Comparison of ENCODE assay signal across 1 cellular context in the genomic region with DNA sequence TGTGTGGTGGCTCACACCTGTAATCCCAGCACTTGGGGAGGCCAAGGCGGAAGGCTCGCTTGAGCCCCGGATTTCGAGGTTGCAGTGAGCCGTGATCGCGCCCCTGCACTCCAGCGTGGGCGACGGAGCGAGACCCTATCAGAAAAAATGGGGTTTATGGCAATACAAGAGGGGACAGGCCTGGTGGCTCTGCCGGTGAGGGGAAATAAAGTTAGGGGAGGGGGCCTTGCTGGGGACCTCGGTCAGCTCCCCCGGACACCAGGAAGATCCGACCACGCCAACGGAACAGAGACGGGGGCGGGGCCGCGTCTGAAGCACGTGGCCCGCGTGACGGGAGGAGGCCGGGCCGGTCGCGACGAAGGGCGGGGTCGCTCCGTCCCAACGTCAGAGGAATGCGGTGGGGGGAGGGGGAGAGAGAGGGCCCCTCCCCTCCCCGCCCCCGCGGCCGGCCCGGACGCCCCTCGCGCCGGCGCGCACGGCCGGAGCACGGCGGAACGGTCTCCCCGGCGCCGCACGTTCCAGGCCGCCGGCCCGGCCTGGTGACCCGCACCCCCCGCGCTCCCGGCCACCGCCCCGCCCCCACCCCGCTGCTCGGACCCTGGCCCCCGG.
TF ChIP-seq lines count a peak whose summit lies in the region.

No MANE protein-coding gene starts in this region.

TF ChIP-seq in K562, 482 proteins besides CTCF, POLR2A, EP300 and RAD21 (continued from another document and continues in another):
- TF ChIP-seq, protein P1, sequence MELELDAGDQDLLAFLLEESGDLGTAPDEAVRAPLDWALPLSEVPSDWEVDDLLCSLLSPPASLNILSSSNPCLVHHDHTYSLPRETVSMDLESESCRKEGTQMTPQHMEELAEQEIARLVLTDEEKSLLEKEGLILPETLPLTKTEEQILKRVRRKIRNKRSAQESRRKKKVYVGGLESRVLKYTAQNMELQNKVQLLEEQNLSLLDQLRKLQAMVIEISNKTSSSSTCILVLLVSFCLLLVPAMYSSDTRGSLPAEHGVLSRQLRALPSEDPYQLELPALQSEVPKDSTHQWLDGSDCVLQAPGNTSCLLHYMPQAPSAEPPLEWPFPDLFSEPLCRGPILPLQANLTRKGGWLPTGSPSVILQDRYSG (tag; conservative IDR thresholded peaks at IDR 0.05; ENCODE audit: low read depth): no peak
- TF ChIP-seq, protein P2, sequence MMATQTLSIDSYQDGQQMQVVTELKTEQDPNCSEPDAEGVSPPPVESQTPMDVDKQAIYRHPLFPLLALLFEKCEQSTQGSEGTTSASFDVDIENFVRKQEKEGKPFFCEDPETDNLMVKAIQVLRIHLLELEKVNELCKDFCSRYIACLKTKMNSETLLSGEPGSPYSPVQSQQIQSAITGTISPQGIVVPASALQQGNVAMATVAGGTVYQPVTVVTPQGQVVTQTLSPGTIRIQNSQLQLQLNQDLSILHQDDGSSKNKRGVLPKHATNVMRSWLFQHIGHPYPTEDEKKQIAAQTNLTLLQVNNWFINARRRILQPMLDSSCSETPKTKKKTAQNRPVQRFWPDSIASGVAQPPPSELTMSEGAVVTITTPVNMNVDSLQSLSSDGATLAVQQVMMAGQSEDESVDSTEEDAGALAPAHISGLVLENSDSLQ (IDR thresholded peaks at IDR 0.05): peak; percentile 40; the same call in 1 of the 2 replicates
- TF ChIP-seq HCFC1 (IDR thresholded peaks at IDR 0.05; ENCODE audit: low read depth, low read length) (peak; percentile 60), ZNF124 (CRISPR knock-in tag; IDR thresholded peaks at IDR 0.05) (no peak), ZNF12 (CRISPR knock-in tag; IDR thresholded peaks at IDR 0.05) (no peak), ZZZ3 (IDR thresholded peaks at IDR 0.05) (no peak), TEAD2 (tag; IDR thresholded peaks at IDR 0.05) (peak; percentile 59; the same call in 1 of the 2 replicates), MBD2 (IDR thresholded peaks at IDR 0.05; ENCODE audit: borderline replicate concordance, low read depth) (peak; percentile 27; the same call in 1 of the 2 replicates), ZNF263 (CRISPR knock-in tag; IDR thresholded peaks at IDR 0.05; ENCODE audit: borderline replicate concordance) (peak; percentile 31; the same call in 1 of the 2 replicates), ETV1 (tag; conservative IDR thresholded peaks at IDR 0.05; ENCODE audit: low read depth) (peak; percentile 58), NONO (IDR thresholded peaks at IDR 0.05; ENCODE audit: low read depth in 2 of 2, low read length in 1 of 2) (0 out of 4 replicates have a peak, but pooled peaks of 1 of the 2 experiments have one; percentile 27), PPARD (CRISPR knock-in tag; IDR thresholded peaks at IDR 0.05) (no peak), PML (IDR thresholded peaks at IDR 0.05; ENCODE audit: low read length) (no peak), GTF2A2 (tag; IDR thresholded peaks at IDR 0.05) (no peak), RHOXF2B (CRISPR knock-in tag; conservative IDR thresholded peaks at IDR 0.05) (no peak), ZNF121 (CRISPR knock-in tag; conservative IDR thresholded peaks at IDR 0.05) (no peak), KDM1A (IDR thresholded peaks at IDR 0.05) (peak in 1 of 2 experiments; percentile 50; a peak in 1 of 4 replicates), ADNP (tag; IDR thresholded peaks at IDR 0.05) (no peak), SMC3 (conservative IDR thresholded peaks at IDR 0.05; ENCODE audit: insufficient read depth, low read depth, low read length) (no peak), ARHGAP35 (IDR thresholded peaks at IDR 0.05; ENCODE audit: partially characterized antibody) (no peak), HDGF (IDR thresholded peaks at IDR 0.05) (no peak), TCF7L2 (IDR thresholded peaks at IDR 0.05; ENCODE audit: low read depth, low read length) (no peak), CBFB (CRISPR knock-in tag; IDR thresholded peaks at IDR 0.05) (no peak), ZBED1 (IDR thresholded peaks at IDR 0.05) (no peak), MTA1 (IDR thresholded peaks at IDR 0.05; ENCODE audit: borderline replicate concordance) (peak; percentile 46; the same call in 1 of the 2 replicates), CXXC5 (CRISPR knock-in tag; IDR thresholded peaks at IDR 0.05) (peak; percentile 94), ZKSCAN1 (IDR thresholded peaks at IDR 0.05; ENCODE audit: low read depth, low read length) (no peak; the same call in 1 of the 2 replicates), ZNF134 (CRISPR knock-in tag; conservative IDR thresholded peaks at IDR 0.05) (no peak), NCOA2 (IDR thresholded peaks at IDR 0.05; ENCODE audit: partially characterized antibody in 2 of 2) (no peak), ILF3 (IDR thresholded peaks at IDR 0.05; ENCODE audit: borderline replicate concordance) (no peak), ZEB2 (IDR thresholded peaks at IDR 0.05) (no peak), ESRRB (CRISPR knock-in tag; IDR thresholded peaks at IDR 0.05; ENCODE audit: borderline replicate concordance) (no peak), ZNF146 (CRISPR knock-in tag; IDR thresholded peaks at IDR 0.05; ENCODE audit: unreplicated experiment) (no peak), SAP30 (IDR thresholded peaks at IDR 0.05; ENCODE audit: borderline replicate concordance, insufficient read depth, low read depth, low read length, poor library complexity, severe bottlenecking) (peak; percentile 87), MCM7 (IDR thresholded peaks at IDR 0.05) (no peak), ZNF354B (CRISPR knock-in tag; IDR thresholded peaks at IDR 0.05) (no peak)
- TF ChIP-seq, protein P3, sequence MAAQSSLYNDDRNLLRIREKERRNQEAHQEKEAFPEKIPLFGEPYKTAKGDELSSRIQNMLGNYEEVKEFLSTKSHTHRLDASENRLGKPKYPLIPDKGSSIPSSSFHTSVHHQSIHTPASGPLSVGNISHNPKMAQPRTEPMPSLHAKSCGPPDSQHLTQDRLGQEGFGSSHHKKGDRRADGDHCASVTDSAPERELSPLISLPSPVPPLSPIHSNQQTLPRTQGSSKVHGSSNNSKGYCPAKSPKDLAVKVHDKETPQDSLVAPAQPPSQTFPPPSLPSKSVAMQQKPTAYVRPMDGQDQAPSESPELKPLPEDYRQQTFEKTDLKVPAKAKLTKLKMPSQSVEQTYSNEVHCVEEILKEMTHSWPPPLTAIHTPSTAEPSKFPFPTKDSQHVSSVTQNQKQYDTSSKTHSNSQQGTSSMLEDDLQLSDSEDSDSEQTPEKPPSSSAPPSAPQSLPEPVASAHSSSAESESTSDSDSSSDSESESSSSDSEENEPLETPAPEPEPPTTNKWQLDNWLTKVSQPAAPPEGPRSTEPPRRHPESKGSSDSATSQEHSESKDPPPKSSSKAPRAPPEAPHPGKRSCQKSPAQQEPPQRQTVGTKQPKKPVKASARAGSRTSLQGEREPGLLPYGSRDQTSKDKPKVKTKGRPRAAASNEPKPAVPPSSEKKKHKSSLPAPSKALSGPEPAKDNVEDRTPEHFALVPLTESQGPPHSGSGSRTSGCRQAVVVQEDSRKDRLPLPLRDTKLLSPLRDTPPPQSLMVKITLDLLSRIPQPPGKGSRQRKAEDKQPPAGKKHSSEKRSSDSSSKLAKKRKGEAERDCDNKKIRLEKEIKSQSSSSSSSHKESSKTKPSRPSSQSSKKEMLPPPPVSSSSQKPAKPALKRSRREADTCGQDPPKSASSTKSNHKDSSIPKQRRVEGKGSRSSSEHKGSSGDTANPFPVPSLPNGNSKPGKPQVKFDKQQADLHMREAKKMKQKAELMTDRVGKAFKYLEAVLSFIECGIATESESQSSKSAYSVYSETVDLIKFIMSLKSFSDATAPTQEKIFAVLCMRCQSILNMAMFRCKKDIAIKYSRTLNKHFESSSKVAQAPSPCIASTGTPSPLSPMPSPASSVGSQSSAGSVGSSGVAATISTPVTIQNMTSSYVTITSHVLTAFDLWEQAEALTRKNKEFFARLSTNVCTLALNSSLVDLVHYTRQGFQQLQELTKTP (IDR thresholded peaks at IDR 0.05; ENCODE audit: low read depth in 1 of 2, partially characterized antibody in 2 of 2): no peak
- TF ChIP-seq, protein P4, sequence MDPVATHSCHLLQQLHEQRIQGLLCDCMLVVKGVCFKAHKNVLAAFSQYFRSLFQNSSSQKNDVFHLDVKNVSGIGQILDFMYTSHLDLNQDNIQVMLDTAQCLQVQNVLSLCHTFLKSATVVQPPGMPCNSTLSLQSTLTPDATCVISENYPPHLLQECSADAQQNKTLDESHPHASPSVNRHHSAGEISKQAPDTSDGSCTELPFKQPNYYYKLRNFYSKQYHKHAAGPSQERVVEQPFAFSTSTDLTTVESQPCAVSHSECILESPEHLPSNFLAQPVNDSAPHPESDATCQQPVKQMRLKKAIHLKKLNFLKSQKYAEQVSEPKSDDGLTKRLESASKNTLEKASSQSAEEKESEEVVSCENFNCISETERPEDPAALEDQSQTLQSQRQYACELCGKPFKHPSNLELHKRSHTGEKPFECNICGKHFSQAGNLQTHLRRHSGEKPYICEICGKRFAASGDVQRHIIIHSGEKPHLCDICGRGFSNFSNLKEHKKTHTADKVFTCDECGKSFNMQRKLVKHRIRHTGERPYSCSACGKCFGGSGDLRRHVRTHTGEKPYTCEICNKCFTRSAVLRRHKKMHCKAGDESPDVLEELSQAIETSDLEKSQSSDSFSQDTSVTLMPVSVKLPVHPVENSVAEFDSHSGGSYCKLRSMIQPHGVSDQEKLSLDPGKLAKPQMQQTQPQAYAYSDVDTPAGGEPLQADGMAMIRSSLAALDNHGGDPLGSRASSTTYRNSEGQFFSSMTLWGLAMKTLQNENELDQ (CRISPR knock-in tag; IDR thresholded peaks at IDR 0.05; ENCODE audit: borderline replicate concordance): no peak
- TF ChIP-seq, protein P5, sequence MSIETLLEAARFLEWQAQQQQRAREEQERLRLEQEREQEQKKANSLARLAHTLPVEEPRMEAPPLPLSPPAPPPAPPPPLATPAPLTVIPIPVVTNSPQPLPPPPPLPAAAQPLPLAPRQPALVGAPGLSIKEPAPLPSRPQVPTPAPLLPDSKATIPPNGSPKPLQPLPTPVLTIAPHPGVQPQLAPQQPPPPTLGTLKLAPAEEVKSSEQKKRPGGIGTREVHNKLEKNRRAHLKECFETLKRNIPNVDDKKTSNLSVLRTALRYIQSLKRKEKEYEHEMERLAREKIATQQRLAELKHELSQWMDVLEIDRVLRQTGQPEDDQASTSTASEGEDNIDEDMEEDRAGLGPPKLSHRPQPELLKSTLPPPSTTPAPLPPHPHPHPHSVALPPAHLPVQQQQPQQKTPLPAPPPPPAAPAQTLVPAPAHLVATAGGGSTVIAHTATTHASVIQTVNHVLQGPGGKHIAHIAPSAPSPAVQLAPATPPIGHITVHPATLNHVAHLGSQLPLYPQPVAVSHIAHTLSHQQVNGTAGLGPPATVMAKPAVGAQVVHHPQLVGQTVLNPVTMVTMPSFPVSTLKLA (conservative IDR thresholded peaks at IDR 0.05): peak; percentile 98 to 99
- TF ChIP-seq, protein P6, sequence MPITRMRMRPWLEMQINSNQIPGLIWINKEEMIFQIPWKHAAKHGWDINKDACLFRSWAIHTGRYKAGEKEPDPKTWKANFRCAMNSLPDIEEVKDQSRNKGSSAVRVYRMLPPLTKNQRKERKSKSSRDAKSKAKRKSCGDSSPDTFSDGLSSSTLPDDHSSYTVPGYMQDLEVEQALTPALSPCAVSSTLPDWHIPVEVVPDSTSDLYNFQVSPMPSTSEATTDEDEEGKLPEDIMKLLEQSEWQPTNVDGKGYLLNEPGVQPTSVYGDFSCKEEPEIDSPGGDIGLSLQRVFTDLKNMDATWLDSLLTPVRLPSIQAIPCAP (CRISPR knock-in tag; IDR thresholded peaks at IDR 0.05; ENCODE audit: borderline replicate concordance): no peak
- TF ChIP-seq, protein P7, sequence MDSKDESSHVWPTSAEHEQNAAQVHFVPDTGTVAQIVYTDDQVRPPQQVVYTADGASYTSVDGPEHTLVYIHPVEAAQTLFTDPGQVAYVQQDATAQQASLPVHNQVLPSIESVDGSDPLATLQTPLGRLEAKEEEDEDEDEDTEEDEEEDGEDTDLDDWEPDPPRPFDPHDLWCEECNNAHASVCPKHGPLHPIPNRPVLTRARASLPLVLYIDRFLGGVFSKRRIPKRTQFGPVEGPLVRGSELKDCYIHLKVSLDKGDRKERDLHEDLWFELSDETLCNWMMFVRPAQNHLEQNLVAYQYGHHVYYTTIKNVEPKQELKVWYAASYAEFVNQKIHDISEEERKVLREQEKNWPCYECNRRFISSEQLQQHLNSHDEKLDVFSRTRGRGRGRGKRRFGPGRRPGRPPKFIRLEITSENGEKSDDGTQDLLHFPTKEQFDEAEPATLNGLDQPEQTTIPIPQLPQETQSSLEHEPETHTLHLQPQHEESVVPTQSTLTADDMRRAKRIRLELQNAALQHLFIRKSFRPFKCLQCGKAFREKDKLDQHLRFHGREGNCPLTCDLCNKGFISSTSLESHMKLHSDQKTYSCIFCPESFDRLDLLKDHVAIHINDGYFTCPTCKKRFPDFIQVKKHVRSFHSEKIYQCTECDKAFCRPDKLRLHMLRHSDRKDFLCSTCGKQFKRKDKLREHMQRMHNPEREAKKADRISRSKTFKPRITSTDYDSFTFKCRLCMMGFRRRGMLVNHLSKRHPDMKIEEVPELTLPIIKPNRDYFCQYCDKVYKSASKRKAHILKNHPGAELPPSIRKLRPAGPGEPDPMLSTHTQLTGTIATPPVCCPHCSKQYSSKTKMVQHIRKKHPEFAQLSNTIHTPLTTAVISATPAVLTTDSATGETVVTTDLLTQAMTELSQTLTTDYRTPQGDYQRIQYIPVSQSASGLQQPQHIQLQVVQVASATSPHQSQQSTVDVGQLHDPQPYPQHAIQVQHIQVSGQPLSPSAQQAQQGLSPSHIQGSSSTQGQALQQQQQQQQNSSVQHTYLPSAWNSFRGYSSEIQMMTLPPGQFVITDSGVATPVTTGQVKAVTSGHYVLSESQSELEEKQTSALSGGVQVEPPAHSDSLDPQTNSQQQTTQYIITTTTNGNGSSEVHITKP (IDR thresholded peaks at IDR 0.05; ENCODE audit: partially characterized antibody): peak; percentile 6
- TF ChIP-seq, protein P8, sequence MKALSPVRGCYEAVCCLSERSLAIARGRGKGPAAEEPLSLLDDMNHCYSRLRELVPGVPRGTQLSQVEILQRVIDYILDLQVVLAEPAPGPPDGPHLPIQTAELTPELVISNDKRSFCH (CRISPR knock-in tag; IDR thresholded peaks at IDR 0.05): no peak
- TF ChIP-seq, protein P8 (tag; IDR thresholded peaks at IDR 0.05): no peak
- TF ChIP-seq, protein P9, sequence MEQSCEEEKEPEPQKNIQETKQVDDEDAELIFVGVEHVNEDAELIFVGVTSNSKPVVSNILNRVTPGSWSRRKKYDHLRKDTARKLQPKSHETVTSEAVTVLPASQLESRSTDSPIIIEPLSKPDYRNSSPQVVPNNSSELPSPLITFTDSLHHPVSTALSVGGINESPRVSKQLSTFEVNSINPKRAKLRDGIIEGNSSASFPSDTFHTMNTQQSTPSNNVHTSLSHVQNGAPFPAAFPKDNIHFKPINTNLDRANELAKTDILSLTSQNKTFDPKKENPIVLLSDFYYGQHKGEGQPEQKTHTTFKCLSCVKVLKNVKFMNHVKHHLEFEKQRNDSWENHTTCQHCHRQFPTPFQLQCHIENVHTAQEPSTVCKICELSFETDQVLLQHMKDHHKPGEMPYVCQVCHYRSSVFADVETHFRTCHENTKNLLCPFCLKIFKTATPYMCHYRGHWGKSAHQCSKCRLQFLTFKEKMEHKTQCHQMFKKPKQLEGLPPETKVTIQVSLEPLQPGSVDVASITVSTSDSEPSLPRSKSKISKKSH (CRISPR knock-in tag; IDR thresholded peaks at IDR 0.05): no peak
